ENCODE assay signal across 8 cellular contexts in the genomic region with DNA sequence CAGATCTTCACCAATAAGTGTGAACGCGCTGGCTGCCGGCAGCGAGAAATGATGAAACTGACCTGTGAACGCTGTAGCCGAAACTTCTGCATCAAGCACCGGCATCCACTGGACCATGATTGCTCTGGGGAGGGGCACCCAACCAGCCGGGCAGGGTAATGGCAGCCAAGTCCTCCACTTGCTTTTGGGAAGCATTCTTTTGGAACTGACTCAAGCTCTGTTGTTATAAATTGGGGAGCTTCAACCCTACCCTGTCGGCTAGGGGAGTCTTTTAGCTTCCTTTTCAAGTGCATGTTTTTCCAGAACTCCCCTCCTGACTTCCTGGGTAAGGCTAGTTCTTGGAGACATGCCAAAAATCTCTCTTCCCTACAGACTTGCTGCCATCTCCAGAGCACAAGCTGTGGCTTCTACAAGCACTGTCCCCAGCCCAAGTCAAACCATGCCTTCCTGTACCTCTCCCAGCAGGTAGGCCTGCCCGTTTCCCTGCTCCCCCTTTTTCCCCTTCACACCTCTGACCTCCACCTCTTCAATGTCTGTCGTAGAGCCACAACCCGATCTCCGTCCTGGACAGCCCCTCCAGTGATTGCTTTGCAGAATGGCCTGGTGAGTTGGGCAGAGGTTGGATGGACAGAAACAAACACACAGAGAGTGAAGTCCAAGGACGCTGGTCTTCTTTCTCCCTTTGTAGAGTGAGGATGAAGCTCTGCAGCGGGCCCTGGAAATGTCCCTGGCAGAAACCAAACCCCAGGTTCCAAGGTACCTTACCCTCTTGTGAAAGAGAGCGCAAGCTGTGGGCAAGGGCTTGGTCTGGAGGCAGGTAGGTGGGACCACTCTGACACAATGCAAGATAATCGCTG. TPM values are rescaled to one million over a fixed set of nuclear protein-coding genes. Genes with fewer than 3 reads are reported as not detected.
DNase-seq lines count a peak whose midpoint lies in the region; ATAC-seq and TF ChIP-seq lines count a peak whose summit lies in the region.

No MANE protein-coding gene starts in this region.

- intact Hi-C loops in heart left ventricle (cut with DNase I): loop anchor here in 8 of 10 donors (2.0 to 5.0 kb wide), 7 partner anchors 29 to 47 kb away; a partner anchor contains a TSS
- intact Hi-C loops in cardiac septum (cut with DNase I): loop anchor here (2.0 kb wide), 1 partner anchor 31 kb away; a partner anchor contains a TSS
- intact Hi-C loops in upper lobe of right lung (cut with DNase I): no loop called here

- H3K27ac Mint-ChIP-seq in activated naive CD4-positive, alpha-beta T cell treated with anti-CD3 and anti-CD28 coated beads, Interleukin-2, amount 50 U/mL, for 72 hours: peak overlapping the region; percentile 10 to 72

- TF ChIP-seq CTCF in heart left ventricle (IDR thresholded peaks at IDR 0.05) (no peak), upper lobe of right lung (IDR thresholded peaks at IDR 0.05) (no peak)

- H3K9me3 Mint-ChIP-seq in activated naive CD4-positive, alpha-beta T cell treated with anti-CD3 and anti-CD28 coated beads, Interleukin-2, amount 50 U/mL, for 72 hours: peaks cover 0 to 4% of the 10 kb centered on the region in 2 donors

- no peaks in the 10 kb centered on the region for H3K27me3 ChIP-seq in heart left ventricle
- no peaks in the 10 kb centered on the region for H3K27me3 ChIP-seq in upper lobe of right lung

- peaks cover 0 to 49% (median 39%) of the 10 kb centered on the region in 9 donors for H3K36me3 ChIP-seq in heart left ventricle
- peaks cover 34% of the 10 kb centered on the region for H3K36me3 ChIP-seq in upper lobe of right lung

- ATAC-seq in heart left ventricle (no peak), upper lobe of right lung (no peak), HG03571 (IDR thresholded peaks at IDR 0.05; ENCODE audit: unreplicated experiment) (no peak), HG03469 (IDR thresholded peaks at IDR 0.05; ENCODE audit: unreplicated experiment) (no peak)
- ATAC-seq in activated naive CD4-positive, alpha-beta T cell treated with anti-CD3 and anti-CD28 coated beads, Interleukin-2, amount 50 U/mL, for 72 hours: no peak

- DNase-seq in heart left ventricle (peak in 1 of 5 donors; percentile 6), cardiac septum (ENCODE audit: low spot score) (no peak), kidney tubule cell (ENCODE audit: low spot score) (peak; percentile 67), upper lobe of right lung (no peak), NCI-H1048 (lab: John Stamatoyannopoulos, UW) (no peak)
- no peak for DNase-seq in activated naive CD4-positive, alpha-beta T cell treated with anti-CD3 and anti-CD28 coated beads, Interleukin-2, amount 50 U/mL, for 72 hours (ENCODE audit: low spot score in 2 of 2)

- TF ChIP-seq POLR2A in heart left ventricle (IDR thresholded peaks at IDR 0.05): no peak

- peaks cover 0 to 25% (median 17%) of the 10 kb centered on the region in 12 donors for H3K4me1 ChIP-seq in heart left ventricle
- H3K4me1 ChIP-seq in upper lobe of right lung: peaks cover 18% of the 10 kb centered on the region

- 73 to 76% (median 74%) methylated on average over 17 of the region's 17 CpGs for WGBS in heart left ventricle, 4 donors

- H3K36me3 Mint-ChIP-seq in activated naive CD4-positive, alpha-beta T cell treated with anti-CD3 and anti-CD28 coated beads, Interleukin-2, amount 50 U/mL, for 72 hours: peaks cover 0 to 21% of the 10 kb centered on the region in 2 donors

- H3K27ac ChIP-seq in heart left ventricle (peak overlapping the region in 9 of 12 donors; percentile 86 to 98 (median 96)), upper lobe of right lung (peak overlapping the region; percentile 90)

- peak overlapping the region in 3 of 12 donors; percentile 72 to 95 (median 77) for H3K4me3 ChIP-seq in heart left ventricle
- peak overlapping the region; percentile 73 for H3K4me3 ChIP-seq in upper lobe of right lung

- H3K9me3 ChIP-seq in heart left ventricle (no peaks in the 10 kb centered on the region), upper lobe of right lung (no peaks in the 10 kb centered on the region)

RNA-seq across cellular contexts. Expression of a gene that starts 1.5 kb away (rescaled TPM):
- 10 to 100 TPM; 13.9 to 32.3 (median 23.5) TPM for total RNA-seq in heart left ventricle
- 10 to 100 TPM; 17.6 to 35.7 TPM for polyA plus RNA-seq in heart left ventricle
- total RNA-seq in cardiac septum: 23.9 TPM
- total RNA-seq in activated naive CD4-positive, alpha-beta T cell treated with anti-CD3 and anti-CD28 coated beads, Interleukin-2, amount 50 U/mL, for 72 hours: 10 to 100 TPM; 25.6 to 66.5 TPM
- total RNA-seq in upper lobe of right lung: 41.2 TPM

RNA-seq across cellular contexts. Expression of a gene that starts 10.6 kb away (rescaled TPM):
- total RNA-seq in heart left ventricle: 10 to 100 TPM; 12.1 to 28.1 (median 17.9) TPM
- 10 to 100 TPM; 25.3 to 30.4 TPM for polyA plus RNA-seq in heart left ventricle
- 17.4 TPM for total RNA-seq in cardiac septum
- total RNA-seq in activated naive CD4-positive, alpha-beta T cell treated with anti-CD3 and anti-CD28 coated beads, Interleukin-2, amount 50 U/mL, for 72 hours: 10 to 100 TPM; 27.8 to 46.2 TPM
- 18.2 TPM for total RNA-seq in upper lobe of right lung

RNA-seq across cellular contexts. Expression of a gene that starts 21.3 kb away (rescaled TPM):
- total RNA-seq in heart left ventricle (100 to 1,000 TPM in 3 of 9 donors, 10 to 100 TPM in 6; 62.8 to 147 (median 83.5) TPM), cardiac septum (66.3 TPM), upper lobe of right lung (48.2 TPM)
- polyA plus RNA-seq in heart left ventricle: 100 to 1,000 TPM in 1 of 2 donors, 10 to 100 TPM in 1; 28.3 to 133 TPM
- 10 to 100 TPM; 49.1 to 80.6 TPM for total RNA-seq in activated naive CD4-positive, alpha-beta T cell treated with anti-CD3 and anti-CD28 coated beads, Interleukin-2, amount 50 U/mL, for 72 hours

RNA-seq across cellular contexts. Expression of a gene that starts 21.5 kb away (rescaled TPM):
- total RNA-seq in heart left ventricle: 10 to 100 TPM; 14.0 to 36.8 (median 28.0) TPM
- polyA plus RNA-seq in heart left ventricle: 10 to 100 TPM; 15.2 to 22.5 TPM
- 22.4 TPM for total RNA-seq in cardiac septum
- 100 to 1,000 TPM; 168 to 178 TPM for total RNA-seq in activated naive CD4-positive, alpha-beta T cell treated with anti-CD3 and anti-CD28 coated beads, Interleukin-2, amount 50 U/mL, for 72 hours
- 37.6 TPM for total RNA-seq in upper lobe of right lung

RNA-seq across cellular contexts. Expression of a gene that starts 30.0 kb away (rescaled TPM):
- total RNA-seq in heart left ventricle: 10 to 100 TPM; 28.3 to 55.8 (median 38.2) TPM
- 10 to 100 TPM; 13.4 to 56.0 TPM for polyA plus RNA-seq in heart left ventricle
- total RNA-seq in cardiac septum: 31.2 TPM
- total RNA-seq in activated naive CD4-positive, alpha-beta T cell treated with anti-CD3 and anti-CD28 coated beads, Interleukin-2, amount 50 U/mL, for 72 hours: 100 to 1,000 TPM in 1 of 2 donors, 10 to 100 TPM in 1; 93.0 to 120 TPM
- total RNA-seq in upper lobe of right lung: 79.8 TPM
